ENCODE assay signal across 11 cellular contexts in genomic region chr21:43352138-43352537, GRCh38.
"Had no signal": no experiment of that assay in that cellular context is flagged by ENCODE, and none has a peak within 500 bp of the region (broad histone marks: within the 10 kb centered on the region; RNA-seq: fewer than 3 reads in every experiment).

No MANE protein-coding gene starts in this region.

- H3K4me3 ChIP-seq: gastroesophageal sphincter, left ventricle myocardium inferior, thyroid gland had no signal

- DNase-seq: activated CD8-positive, alpha-beta memory T cell treated with anti-CD3 and anti-CD28 coated beads, Interleukin-2, amount 50 U/mL, for 4 hours; brain microvascular endothelial cell; kidney; left ventricle myocardium inferior; mesenchymal stem cell; thyroid gland had no signal

- H3K27me3 ChIP-seq: brain microvascular endothelial cell, gastroesophageal sphincter, thyroid gland had no signal

- H3K9me3 Mint-ChIP-seq: activated naive CD4-positive, alpha-beta T cell treated with anti-CD3 and anti-CD28 coated beads for 36 hours; dendritic cell treated with granulocyte-macrophage colony-stimulating factor and Interleukin-4, amounts not matched to agents 40 ng/mL and 50 ng/mL, for 4 days; nephron had no signal

- H3K4me3 Mint-ChIP-seq: activated naive CD4-positive, alpha-beta T cell treated with anti-CD3 and anti-CD28 coated beads for 36 hours; dendritic cell treated with granulocyte-macrophage colony-stimulating factor and Interleukin-4, amounts not matched to agents 40 ng/mL and 50 ng/mL, for 4 days; nephron had no signal

- H3K4me1 ChIP-seq: thyroid gland had no signal

- H3K27ac ChIP-seq: brain microvascular endothelial cell, gastroesophageal sphincter, left ventricle myocardium inferior, thyroid gland, VCaP had no signal

- ATAC-seq: gastroesophageal sphincter had no signal

- H3K36me3 ChIP-seq: brain microvascular endothelial cell, gastroesophageal sphincter, left ventricle myocardium inferior, thyroid gland had no signal

- H3K9me3 ChIP-seq: gastroesophageal sphincter, left ventricle myocardium inferior, thyroid gland had no signal
